ENCODE assay signal across 8 cellular contexts in the genomic region with DNA sequence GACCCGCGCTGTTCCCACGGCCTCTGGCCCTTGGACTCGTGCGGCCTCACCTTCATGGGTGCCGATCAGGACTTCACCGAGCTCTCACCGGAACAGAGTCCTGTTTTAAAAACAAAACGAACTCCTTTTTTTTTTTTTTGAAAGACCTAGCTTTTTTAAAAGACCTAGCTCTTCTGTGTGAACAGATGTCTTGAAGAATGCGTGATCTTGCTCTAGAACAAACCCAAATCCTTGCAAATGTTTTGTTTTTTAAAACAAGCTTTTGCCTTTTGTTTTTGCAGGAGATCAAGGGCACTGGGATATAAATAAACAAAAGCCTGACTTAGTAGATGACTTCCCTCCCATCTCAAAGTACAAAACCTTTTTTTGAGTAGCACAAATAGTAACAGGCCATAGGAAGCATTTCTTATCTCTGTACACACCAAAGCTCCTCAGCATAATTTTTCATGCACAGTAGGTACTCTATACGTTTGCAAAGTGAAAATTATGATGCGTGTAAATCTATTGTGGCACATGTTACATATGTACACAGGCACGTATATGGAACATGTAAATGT. TPM values are rescaled to one million over a fixed set of nuclear protein-coding genes. Genes with fewer than 3 reads are reported as not detected.
DNase-seq lines count a peak whose midpoint lies in the region; ATAC-seq and TF ChIP-seq lines count a peak whose summit lies in the region.

No MANE protein-coding gene starts in this region.

- no peaks in the 10 kb centered on the region for H3K9me3 ChIP-seq in mucosa of descending colon

- intact Hi-C loops in mucosa of descending colon (cut with DNase I, micrococcal nuclease), result loop anchor here in 1 of 2 donors (10.0 kb wide), 1 partner anchor 58 kb away; a partner anchor contains a TSS

- ATAC-seq in mucosa of descending colon (peak; percentile 47), GM21529 (IDR thresholded peaks at IDR 0.05; ENCODE audit: unreplicated experiment) (no peak), GM19023 (IDR thresholded peaks at IDR 0.05; ENCODE audit: unreplicated experiment) (no peak), HG02759 (IDR thresholded peaks at IDR 0.05; ENCODE audit: unreplicated experiment) (no peak)

- H3K36me3 ChIP-seq in GM06990 (ENCODE audit: control insufficient read depth, insufficient read depth, low read length) (no peaks in the 10 kb centered on the region), mucosa of descending colon (ENCODE audit: low read depth) (no peaks in the 10 kb centered on the region)

- no peak for DNase-seq in GM06990 (ENCODE audit: extremely low read depth, insufficient read length)
- peak; percentile 65 for DNase-seq in NCI-H146 treated with DMSO at 0.1 percent for 48 hours (lab: John Stamatoyannopoulos, UW; ENCODE audit: unreplicated experiment)
- DNase-seq in cardiac fibroblast (ENCODE audit: low read depth in 2 of 2), result no peak
- DNase-seq in mucosa of descending colon, result no peak
- no peak for DNase-seq in hepatic stellate cell (ENCODE audit: low spot score)

- TF ChIP-seq CTCF in GM06990 (IDR thresholded peaks at IDR 0.05; ENCODE audit: insufficient read depth, low read length, poor library complexity, severe bottlenecking) (no peak), cardiac fibroblast (IDR thresholded peaks at IDR 0.05; ENCODE audit: low read depth, low read length) (no peak), mucosa of descending colon (IDR thresholded peaks at IDR 0.05) (no peak)

- no peaks in the 10 kb centered on the region for H3K27me3 ChIP-seq in GM06990 (replicated peaks; ENCODE audit: control insufficient read depth, insufficient read depth, low read length)

- H3K4me3 ChIP-seq in GM06990 (replicated peaks; ENCODE audit: low read depth, low read length) (peak overlapping the region; percentile 90), cardiac fibroblast (replicated peaks in 1 of 2; ENCODE audit: low read depth in 2 of 2, low read length in 2 of 2) (peak overlapping the region; percentile 79 to 87), mucosa of descending colon (peak overlapping the region; percentile 89)

- peaks cover 17% of the 10 kb centered on the region for H3K4me1 ChIP-seq in mucosa of descending colon (ENCODE audit: low read depth)

RNA-seq across cellular contexts. Expression of a gene that starts 1.1 kb away (rescaled TPM):
- total RNA-seq in mucosa of descending colon, result 10 to 100 TPM; 22.6 to 37.0 (median 28.9) TPM

RNA-seq across cellular contexts. Expression of a gene that starts 52.9 kb away (rescaled TPM):
- total RNA-seq in mucosa of descending colon, result 10 to 100 TPM; 35.8 to 54.8 (median 49.9) TPM
